In the genomic region with DNA sequence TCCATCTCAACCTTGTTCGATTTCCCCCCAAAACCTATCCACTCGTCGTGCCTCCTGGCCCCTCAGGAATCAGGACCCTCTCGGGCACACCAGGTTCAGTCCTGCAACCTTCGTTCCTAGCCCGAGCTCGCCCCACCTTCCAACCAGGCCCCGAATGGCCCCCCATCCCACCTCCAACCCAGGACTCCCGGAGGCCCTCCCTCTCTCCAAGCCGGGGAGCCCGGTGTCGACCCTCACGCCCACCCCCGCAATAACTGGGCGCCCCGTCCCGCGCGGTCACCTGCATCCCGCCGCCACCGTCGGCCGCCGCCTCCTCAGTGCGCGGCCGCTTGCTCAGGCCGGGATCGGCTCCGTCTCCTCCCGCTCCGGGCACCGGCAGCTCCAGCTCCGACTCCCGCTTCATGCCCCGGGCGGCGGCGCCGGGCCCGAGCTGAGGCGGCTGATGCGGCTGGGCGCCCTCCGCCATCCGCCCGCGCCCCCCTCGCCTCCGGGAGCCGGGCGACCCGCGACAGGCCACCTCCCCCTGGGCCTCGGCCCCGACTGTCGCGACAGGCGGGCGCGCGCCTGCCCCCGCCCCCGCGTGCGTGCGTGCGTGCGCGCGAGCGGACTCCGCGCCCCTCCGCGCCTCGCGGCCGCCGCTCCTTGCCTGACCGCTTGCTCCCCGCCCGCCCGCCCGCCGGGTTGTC, we compare ENCODE assay signal across 8 cellular contexts. TPM values are rescaled to one million over a fixed set of nuclear protein-coding genes. Genes with fewer than 3 reads are reported as not detected.
DNase-seq lines count a peak whose midpoint lies in the region; ATAC-seq, FAIRE-seq and TF ChIP-seq lines count a peak whose summit lies in the region.

No MANE protein-coding gene starts in this region.

- H3K9me3 ChIP-seq in CD4-positive, alpha-beta memory T cell (ENCODE audit: control insufficient read depth in 1 of 2, low read length in 2 of 2) = no peaks in the 10 kb centered on the region
- H3K9me3 ChIP-seq in T-helper 17 cell (ENCODE audit: control insufficient read depth, low read length, poor library complexity, severe bottlenecking) = no peaks in the 10 kb centered on the region
- no peaks in the 10 kb centered on the region for H3K9me3 ChIP-seq in esophagus (ENCODE audit: control insufficient read depth in 2 of 2, insufficient read depth in 1 of 2, low read depth in 1 of 2, low read length in 1 of 2)

- FAIRE-seq in H54 (lab: Jason Lieb, UNC) = no peak

- POLR2A ChIA-PET in CD4-positive, alpha-beta memory T cell (lab: Charles Lee; ENCODE audit: partially characterized antibody) = interaction anchor here (1.5 to 2.8 kb wide), 2 partner anchors 38 to 132 kb away, joined by 4 to 8 read pairs; a partner anchor contains a TSS
- POLR2A ChIA-PET in naive thymus-derived CD8-positive, alpha-beta T cell (lab: Charles Lee) = no interaction called here

- CTCF ChIA-PET in CD4-positive, alpha-beta memory T cell (lab: Charles Lee; ENCODE audit: partially characterized antibody) = no interaction called here

- H3K36me3 ChIP-seq in CD4-positive, alpha-beta memory T cell (ENCODE audit: insufficient read depth, low read length) = no peaks in the 10 kb centered on the region
- H3K36me3 ChIP-seq in esophagus (ENCODE audit: control insufficient read depth in 2 of 2, insufficient read depth in 2 of 2, low read length in 1 of 2) = no peaks in the 10 kb centered on the region

- WGBS in esophagus, 2 donors = 0 to 1% methylated on average over 76 to 87 of the region's 87 CpGs

- peak overlapping the region in 1 of 2 donors; percentile 7 for H3K4me3 ChIP-seq in CD4-positive, alpha-beta memory T cell (ENCODE audit: low read length in 2 of 2)
- H3K4me3 ChIP-seq in esophagus (ENCODE audit: low read depth in 1 of 2, low read length in 2 of 2) = peak overlapping the region; percentile 82 to 96

- peak in 1 of 5 donors; percentile 2 for DNase-seq in CD4-positive, alpha-beta memory T cell
- peak; percentile 27 for DNase-seq in H54 (ENCODE audit: insufficient read length, low spot score)
- DNase-seq in T-helper 17 cell = peak; percentile 9 to 13 (median 12)
- peak in 3 of 10 donors; percentile 1 to 27 (median 18) for DNase-seq in naive thymus-derived CD8-positive, alpha-beta T cell
- DNase-seq in DMS79 treated with DMSO at 0.1 percent for 48 hours (lab: John Stamatoyannopoulos, UW) = no peak
- DNase-seq in KBM-7 = no peak

- H3K4me3 Mint-ChIP-seq in CD4-positive, alpha-beta memory T cell = peak overlapping the region; percentile 81 to 96 (median 89)
- H3K4me3 Mint-ChIP-seq in T-helper 17 cell = peak overlapping the region; percentile 93
- peak overlapping the region; percentile 75 to 95 (median 88) for H3K4me3 Mint-ChIP-seq in naive thymus-derived CD8-positive, alpha-beta T cell

- no peaks in the 10 kb centered on the region for H3K27me3 ChIP-seq in CD4-positive, alpha-beta memory T cell (ENCODE audit: insufficient read depth, low read length)
- H3K27me3 ChIP-seq in esophagus (ENCODE audit: control insufficient read depth in 1 of 2, insufficient read depth in 2 of 2, low read length in 2 of 2) = no peaks in the 10 kb centered on the region

- ATAC-seq in T-helper 17 cell = peak; percentile 22
- ATAC-seq in naive thymus-derived CD8-positive, alpha-beta T cell = peak; percentile 26 to 35
- ATAC-seq in GM19023 (IDR thresholded peaks at IDR 0.05; ENCODE audit: unreplicated experiment) = no peak

- no peak; the same call in 1 of the 2 replicates for TF ChIP-seq POLR2A in H54 (IDR thresholded peaks at IDR 0.05; ENCODE audit: low read depth, low read length)

- intact Hi-C loops in CD4-positive, alpha-beta memory T cell (cut with micrococcal nuclease) = loop anchor here (1.0 kb wide), 1 partner anchor 38 kb away; no protein-coding TSS in a partner anchor

- H3K36me3 Mint-ChIP-seq in CD4-positive, alpha-beta memory T cell = peaks cover 0 to 5% of the 10 kb centered on the region in 2 donors
- H3K36me3 Mint-ChIP-seq in T-helper 17 cell (ENCODE audit: low read depth) = peaks cover 2% of the 10 kb centered on the region
- H3K36me3 Mint-ChIP-seq in naive thymus-derived CD8-positive, alpha-beta T cell = no peaks in the 10 kb centered on the region

- H3K9me3 Mint-ChIP-seq in CD4-positive, alpha-beta memory T cell = no peaks in the 10 kb centered on the region
- no peaks in the 10 kb centered on the region for H3K9me3 Mint-ChIP-seq in naive thymus-derived CD8-positive, alpha-beta T cell

- H3K4me1 Mint-ChIP-seq in CD4-positive, alpha-beta memory T cell = peaks cover 15 to 23% (median 20%) of the 10 kb centered on the region in 4 donors
- peaks cover 27% of the 10 kb centered on the region for H3K4me1 Mint-ChIP-seq in T-helper 17 cell
- peaks cover 10 to 21% (median 20%) of the 10 kb centered on the region in 4 donors for H3K4me1 Mint-ChIP-seq in naive thymus-derived CD8-positive, alpha-beta T cell

- in situ Hi-C loops in KBM-7 (cut with MboI; ENCODE audit: low pct_unique_long_range_greater_than_20kb, low sequenced_read_pairs) = no loop called here

- H3K4me1 ChIP-seq in CD4-positive, alpha-beta memory T cell (ENCODE audit: insufficient read depth, low read length) = peaks cover 12% of the 10 kb centered on the region
- H3K4me1 ChIP-seq in esophagus (ENCODE audit: control insufficient read depth in 2 of 2, insufficient read depth in 2 of 2, low read length in 1 of 2) = no peaks in the 10 kb centered on the region

- H3K27ac ChIP-seq in CD4-positive, alpha-beta memory T cell (ENCODE audit: low read depth, low read length) = no peak overlapping the region
- H3K27ac ChIP-seq in esophagus (ENCODE audit: low read depth in 2 of 2, low read length in 1 of 2) = peak overlapping the region; percentile 89 to 90

- peaks cover 1 to 9% of the 10 kb centered on the region in 2 donors for H3K27me3 Mint-ChIP-seq in CD4-positive, alpha-beta memory T cell
- H3K27me3 Mint-ChIP-seq in T-helper 17 cell = peaks cover 19% of the 10 kb centered on the region
- peaks cover 0 to 16% (median 0%) of the 10 kb centered on the region in 5 donors for H3K27me3 Mint-ChIP-seq in naive thymus-derived CD8-positive, alpha-beta T cell

- peak overlapping the region; percentile 62 to 94 (median 80) for H3K27ac Mint-ChIP-seq in CD4-positive, alpha-beta memory T cell
- H3K27ac Mint-ChIP-seq in T-helper 17 cell = peak overlapping the region; percentile 84
- peak overlapping the region in 8 of 10 donors; percentile 30 to 92 (median 80) for H3K27ac Mint-ChIP-seq in naive thymus-derived CD8-positive, alpha-beta T cell

RNA-seq across cellular contexts. Expression of a gene that starts 0.5 kb away (rescaled TPM):
- 1 to 10 TPM in 1 of 2 experiments, under 1 TPM in 1; 0.99 to 1.0 TPM for total RNA-seq in CD4-positive, alpha-beta memory T cell
- 1 to 10 TPM in 1 of 2 donors, under 1 TPM in 1; 0.68 to 1.3 TPM for polyA plus RNA-seq in CD4-positive, alpha-beta memory T cell
- under 1 TPM; 0.23 to 0.97 TPM for total RNA-seq in T-helper 17 cell
- polyA plus RNA-seq in esophagus = 10 to 100 TPM; 22.6 to 31.1 TPM
- 1 to 10 TPM in 1 of 2 experiments, under 1 TPM in 1; 0.99 to 1.7 TPM for total RNA-seq in naive thymus-derived CD8-positive, alpha-beta T cell
- polyA plus RNA-seq in naive thymus-derived CD8-positive, alpha-beta T cell = under 1 TPM in 2 of 3 donors, not detected in 1; 0.15 to 0.70 TPM

Comparison
In these comparisons a context has a peak if more than half of its experiments do, and no peak if none do; other contexts are left out.
1. DNase-seq: peak in H54 (single experiment) and T-helper 17 cell (3 of 3); none in DMS79 treated with DMSO at 0.1 percent for 48 hours (single experiment) and KBM-7 (single experiment).
2. Peak in every context shown above with its lines, with median percentiles within 50 percentile points of each other: H3K27ac Mint-ChIP-seq and H3K4me3 Mint-ChIP-seq.